24 cellular contexts compared by ENCODE assay signal in genomic region chr16:8696880-8697279, GRCh38.
"Had no signal": no experiment of that assay in that cellular context is flagged by ENCODE, and none has a peak within 500 bp of the region (broad histone marks: within the 10 kb centered on the region; RNA-seq: fewer than 3 reads in every experiment).

No MANE protein-coding gene starts in this region.

- H3K4me2 ChIP-seq: hepatocyte had no signal

- ATAC-seq: foreskin keratinocyte; naive thymus-derived CD4-positive, alpha-beta T cell; stimulated activated memory B cell treated with anti-CD40 and anti-IgM and Interleukin-4, amounts not matched to agents 10 μg/mL and 1 μg/mL and 100 μg/mL, for 72 hours had no signal

- H3K36me3 ChIP-seq: colonic mucosa, left ventricle myocardium inferior, tibial artery, upper lobe of left lung, uterus had no signal

- H3K27me3 Mint-ChIP-seq: naive thymus-derived CD4-positive, alpha-beta T cell; stimulated activated memory B cell treated with anti-CD40 and anti-IgM and Interleukin-4, amounts not matched to agents 10 μg/mL and 1 μg/mL and 100 μg/mL, for 72 hours; stimulated activated naive CD8-positive, alpha-beta T cell treated with anti-CD3 and anti-CD28 coated beads, Interleukin-15, Interleukin-2, amounts not matched to agents 100 ng/mL and 50 ng/mL, for 24 hours had no signal

- H3K9me3 ChIP-seq: colonic mucosa, left ventricle myocardium inferior, neutrophil, spleen, tibial artery, upper lobe of left lung, uterus had no signal

- H3K4me3 Mint-ChIP-seq: naive thymus-derived CD4-positive, alpha-beta T cell; nephron progenitor cell; stimulated activated memory B cell treated with anti-CD40 and anti-IgM and Interleukin-4, amounts not matched to agents 10 μg/mL and 1 μg/mL and 100 μg/mL, for 72 hours; stimulated activated naive CD8-positive, alpha-beta T cell treated with anti-CD3 and anti-CD28 coated beads, Interleukin-15, Interleukin-2, amounts not matched to agents 100 ng/mL and 50 ng/mL, for 24 hours had no signal

- H3K9me3 Mint-ChIP-seq: naive thymus-derived CD4-positive, alpha-beta T cell; stimulated activated memory B cell treated with anti-CD40 and anti-IgM and Interleukin-4, amounts not matched to agents 10 μg/mL and 1 μg/mL and 100 μg/mL, for 72 hours; stimulated activated naive CD8-positive, alpha-beta T cell treated with anti-CD3 and anti-CD28 coated beads, Interleukin-15, Interleukin-2, amounts not matched to agents 100 ng/mL and 50 ng/mL, for 24 hours had no signal

- H3K27me3 ChIP-seq: colonic mucosa, foreskin keratinocyte, hepatocyte, neutrophil, spleen, tibial artery, upper lobe of left lung, uterus had no signal

- FAIRE-seq: kidney had no signal

- H3K4me1 Mint-ChIP-seq: stimulated activated memory B cell treated with anti-CD40 and anti-IgM and Interleukin-4, amounts not matched to agents 10 μg/mL and 1 μg/mL and 100 μg/mL, for 72 hours had no signal

- H3K4me1 ChIP-seq: colonic mucosa, foreskin keratinocyte, left ventricle myocardium inferior, spleen, tibial artery, upper lobe of left lung, uterus had no signal

- H2AFZ ChIP-seq: hepatocyte had no signal

- H3K27ac Mint-ChIP-seq: naive thymus-derived CD4-positive, alpha-beta T cell; nephron progenitor cell; stimulated activated memory B cell treated with anti-CD40 and anti-IgM and Interleukin-4, amounts not matched to agents 10 μg/mL and 1 μg/mL and 100 μg/mL, for 72 hours; stimulated activated naive CD8-positive, alpha-beta T cell treated with anti-CD3 and anti-CD28 coated beads, Interleukin-15, Interleukin-2, amounts not matched to agents 100 ng/mL and 50 ng/mL, for 24 hours had no signal

- H3K4me3 ChIP-seq: colonic mucosa, hepatocyte, left ventricle myocardium inferior, lung, spleen, tibial artery, upper lobe of left lung, uterus had no signal

- H3K27ac ChIP-seq: colonic mucosa, foreskin keratinocyte, hepatocyte, left ventricle myocardium inferior, neutrophil, spleen, tibial artery, upper lobe of left lung, uterus had no signal

- DNase-seq: colonic mucosa; dermis blood vessel endothelial cell; foreskin keratinocyte; head of caudate nucleus; kidney; left cardiac atrium; left ventricle myocardium inferior; mesenchymal stem cell; midbrain; naive thymus-derived CD4-positive, alpha-beta T cell; nephron progenitor cell; posterior cingulate gyrus; stimulated activated CD4-positive, alpha-beta T cell treated with anti-CD3 and anti-CD28 coated beads, Interleukin-15, amount 100 ng/mL, for 24 hours; stimulated activated CD4-positive, alpha-beta T cell treated with anti-CD3 and anti-CD28 coated beads, Interleukin-1b, Interleukin-23, amount 100 ng/mL, for 48 hours; stimulated activated CD4-positive, alpha-beta T cell treated with anti-CD3 and anti-CD28 coated beads, Interleukin-4, amount 100 ng/mL, for 24 hours; tibial artery; upper lobe of left lung; uterus had no signal
